In genomic region chr1:42750041-42750440, GRCh38 we compare ENCODE assay signal across 17 cellular contexts. TPM values are rescaled to one million over a fixed set of nuclear protein-coding genes. Genes with fewer than 3 reads are reported as not detected.
DNase-seq lines count a peak whose midpoint lies in the region; ATAC-seq and TF ChIP-seq lines count a peak whose summit lies in the region.
"Had no signal": no experiment of that assay in that cellular context is flagged by ENCODE, and none has a peak within 500 bp of the region (broad histone marks: within the 10 kb centered on the region; RNA-seq: fewer than 3 reads in every experiment).

No MANE protein-coding gene starts in this region.

- CTCF ChIA-PET in CD4-positive, alpha-beta T cell (lab: Charles Lee), result no interaction called here

- H3K27ac Mint-ChIP-seq in H9, result no peak overlapping the region
- H3K27ac Mint-ChIP-seq in CD4-positive, alpha-beta T cell, result no peak overlapping the region
- H3K27ac Mint-ChIP-seq: B cell, IgD-negative memory B cell had no signal

- peaks cover 54 to 80% (median 76%) of the 10 kb centered on the region in 3 experiments for H3K36me3 Mint-ChIP-seq in H9 (ENCODE audit: insufficient read depth in 1 of 3, low read depth in 3 of 3)
- H3K36me3 Mint-ChIP-seq in CD4-positive, alpha-beta T cell (ENCODE audit: low read depth), result peaks cover 87% of the 10 kb centered on the region

- no peak overlapping the region for H2BK20ac ChIP-seq in H9 (ENCODE audit: low read depth, low read length, poor library complexity, severe bottlenecking)

- H3K4ac ChIP-seq in H9 (ENCODE audit: low read depth, low read length) (no peak overlapping the region), neuronal stem cell (ENCODE audit: low read length) (no peak overlapping the region)

- H3K4me1 ChIP-seq in H9 (ENCODE audit: insufficient read depth, low read length), result no peaks in the 10 kb centered on the region
- H3K4me1 ChIP-seq in neuronal stem cell (ENCODE audit: control insufficient read depth in 2 of 2, insufficient read depth in 1 of 2, low read depth in 1 of 2, low read length in 2 of 2), result no peaks in the 10 kb centered on the region

- H2AFZ ChIP-seq in H9 (ENCODE audit: low read length), result no peak overlapping the region
- H2AFZ ChIP-seq in neuronal stem cell (ENCODE audit: low read length), result no peak overlapping the region

- H3K4me2 ChIP-seq in H9 (ENCODE audit: insufficient read depth, insufficient read length, low read length) (no peak overlapping the region), neuronal stem cell (ENCODE audit: insufficient read depth, low read length, poor library complexity, severe bottlenecking) (no peak overlapping the region)

- H3K9me3 ChIP-seq in H9 (ENCODE audit: control insufficient read depth, low read depth, low read length), result no peaks in the 10 kb centered on the region
- peaks cover 11 to 12% of the 10 kb centered on the region in 2 donors for H3K9me3 ChIP-seq in neuronal stem cell (replicated peaks in 1 of 2; ENCODE audit: control insufficient read depth in 2 of 2, insufficient read depth in 1 of 2, low read depth in 1 of 2, low read length in 2 of 2)
- H3K9me3 ChIP-seq in CD4-positive, alpha-beta T cell (ENCODE audit: control insufficient read depth, low read length), result no peaks in the 10 kb centered on the region

- no peak overlapping the region for H3K18ac ChIP-seq in H9 (ENCODE audit: insufficient read length, low read depth, low read length)
- H3K18ac ChIP-seq in neuronal stem cell (ENCODE audit: low read length), result no peak overlapping the region

- H3T11ph ChIP-seq in H9 (ENCODE audit: low read length), result no peak overlapping the region

- intact Hi-C loops in CD4-positive, alpha-beta T cell (cut with DNase I, micrococcal nuclease), result no loop called here

- no peak overlapping the region for H3K4me3 Mint-ChIP-seq in H9
- H3K4me3 Mint-ChIP-seq in CD4-positive, alpha-beta T cell, result no peak overlapping the region
- H3K4me3 Mint-ChIP-seq: B cell; CD8-positive, alpha-beta memory T cell; IgD-negative memory B cell had no signal

- H4K20me1 ChIP-seq in H9 (ENCODE audit: control insufficient read depth, insufficient read depth, insufficient read length), result no peaks in the 10 kb centered on the region

- no peaks in the 10 kb centered on the region for H3K79me2 ChIP-seq in H9 (ENCODE audit: insufficient read depth, low read length)

- no peak for ATAC-seq in left lobe of liver
- ATAC-seq in HG03432 (IDR thresholded peaks at IDR 0.05; ENCODE audit: unreplicated experiment), result no peak
- no peak for ATAC-seq in CD4-positive, alpha-beta T cell (ENCODE audit: poor library complexity)
- ATAC-seq: HepG2 had no signal

- H3K27ac ChIP-seq in H9 (ENCODE audit: insufficient read length, low read depth, low read length), result no peak overlapping the region
- no peak overlapping the region for H3K27ac ChIP-seq in neuronal stem cell (replicated peaks; ENCODE audit: low read length)
- no peak overlapping the region for H3K27ac ChIP-seq in CD4-positive, alpha-beta T cell (ENCODE audit: low read depth, low read length)

- peaks cover 0 to 3% of the 10 kb centered on the region in 2 experiments; a peak in 2 of 4 replicates for H3K4me1 Mint-ChIP-seq in H9
- no peaks in the 10 kb centered on the region for H3K4me1 Mint-ChIP-seq in CD4-positive, alpha-beta T cell (ENCODE audit: low read depth)
- H3K4me1 Mint-ChIP-seq: B cell; CD8-positive, alpha-beta memory T cell had no signal

- H4K91ac ChIP-seq in H9 (ENCODE audit: insufficient read length, low read depth, low read length), result no peak overlapping the region
- H4K91ac ChIP-seq in neuronal stem cell (ENCODE audit: low read depth, low read length, poor library complexity), result no peak overlapping the region

- H2BK120ac ChIP-seq in H9 (ENCODE audit: low read depth, low read length, poor library complexity, severe bottlenecking) (no peak overlapping the region), neuronal stem cell (ENCODE audit: low read depth, low read length) (no peak overlapping the region)

- H3K27me3 Mint-ChIP-seq in H9 (ENCODE audit: low read depth), result no peaks in the 10 kb centered on the region
- no peaks in the 10 kb centered on the region for H3K27me3 Mint-ChIP-seq in CD4-positive, alpha-beta T cell
- H3K27me3 Mint-ChIP-seq: B cell; CD8-positive, alpha-beta memory T cell; IgD-negative memory B cell had no signal

- H2BK15ac ChIP-seq in H9 (ENCODE audit: low read depth, low read length) (no peak overlapping the region), neuronal stem cell (ENCODE audit: low read length) (no peak overlapping the region)

- H2BK5ac ChIP-seq in H9 (ENCODE audit: insufficient read length, low read length) (no peak overlapping the region), neuronal stem cell (ENCODE audit: low read length) (no peak overlapping the region)

- no CpG with 5 or more reads among the region's 12 CpGs for WGBS in H9 (ENCODE audit: extremely low coverage, insufficient read length, low lambda C conversion rate)
- no CpG with 5 or more reads among the region's 12 CpGs for WGBS in neuronal stem cell (ENCODE audit: extremely low coverage in 2 of 2, insufficient read length in 2 of 2, insufficient replicate concordance in 1 of 2), 2 donors

- H3K4me3 ChIP-seq in neuronal stem cell (ENCODE audit: low read length in 2 of 2), result no peak overlapping the region
- H3K4me3 ChIP-seq: BLaER1 treated with 17β-estradiol and CSF1 and Interleukin-3, amounts not matched to agents 10 nM and 100 nM had no signal

- H3K23me2 ChIP-seq in H9 (ENCODE audit: insufficient read length, low read depth, low read length, poor library complexity, severe bottlenecking), result no peaks in the 10 kb centered on the region

- no peaks in the 10 kb centered on the region for H3K27me3 ChIP-seq in H9 (ENCODE audit: insufficient read depth, low read length)
- H3K27me3 ChIP-seq in neuronal stem cell (ENCODE audit: control insufficient read depth in 3 of 3, insufficient read depth in 3 of 3, low read depth in 1 of 3, low read length in 3 of 3), result no peaks in the 10 kb centered on the region
- no peaks in the 10 kb centered on the region for H3K27me3 ChIP-seq in CD4-positive, alpha-beta T cell (ENCODE audit: control insufficient read depth, insufficient read depth, low read length)
- H3K27me3 ChIP-seq: BLaER1 treated with 17β-estradiol and CSF1 and Interleukin-3, amounts not matched to agents 10 nM and 100 nM had no signal

- no peak overlapping the region for H3K56ac ChIP-seq in H9 (ENCODE audit: insufficient read length, low read depth, low read length)

- H2BK12ac ChIP-seq in H9 (ENCODE audit: insufficient read length, low read depth, low read length) (no peak overlapping the region), neuronal stem cell (ENCODE audit: low read length) (no peak overlapping the region)

- peaks cover 69 to 87% of the 10 kb centered on the region in 2 donors for H3K36me3 ChIP-seq in neuronal stem cell (replicated peaks in 1 of 2; ENCODE audit: control insufficient read depth in 2 of 2, insufficient read depth in 2 of 2, low read length in 2 of 2)

- H3K9me3 Mint-ChIP-seq in H9, result peaks cover 15 to 18% of the 10 kb centered on the region in 2 experiments
- H3K9me3 Mint-ChIP-seq in CD4-positive, alpha-beta T cell, result no peaks in the 10 kb centered on the region

- POLR2A ChIA-PET in CD4-positive, alpha-beta T cell (lab: Charles Lee), result interaction anchor here (0.6 kb wide), 1 partner anchor 17 kb away, joined by 3 read pairs; the partner anchor contains the start of genes C1orf50 and P3H1

- DNase-seq in GM20000 (ENCODE audit: low spot score), result peak; percentile 10
- peak; percentile 23 for DNase-seq in H9
- DNase-seq in left lobe of liver (ENCODE audit: low spot score), result peak; percentile 28
- DNase-seq in neuronal stem cell (ENCODE audit: low spot score), result no peak
- DNase-seq in NK-92 (lab: John Stamatoyannopoulos, UW; ENCODE audit: unreplicated experiment), result no peak
- no peak for DNase-seq in DMS 273 treated with DMSO at 0.1 percent for 48 hours (lab: John Stamatoyannopoulos, UW)
- DNase-seq in CD4-positive, alpha-beta T cell, result no peak
- DNase-seq: CD8-positive, alpha-beta memory T cell; COR-L47; HCEC 1CT; KBM-7 had no signal

- no peak for TF ChIP-seq CTCF in GM20000 (IDR thresholded peaks at IDR 0.05; ENCODE audit: extremely low read depth, missing control alignments)
- TF ChIP-seq CTCF in H9 (conservative IDR thresholded peaks at IDR 0.05), result no peak
- TF ChIP-seq CTCF in CD4-positive, alpha-beta T cell (IDR thresholded peaks at IDR 0.05), result no peak

- H4K5ac ChIP-seq in H9 (ENCODE audit: insufficient read length, low read depth, low read length), result no peak overlapping the region

- H3K79me1 ChIP-seq in H9 (ENCODE audit: insufficient read depth, low read depth, low read length, poor library complexity, severe bottlenecking) (no peaks in the 10 kb centered on the region), neuronal stem cell (ENCODE audit: low read depth, low read length) (no peaks in the 10 kb centered on the region)

- H3K23ac ChIP-seq in H9 (ENCODE audit: insufficient read length, low read depth, low read length) (no peak overlapping the region), neuronal stem cell (ENCODE audit: low read depth, low read length, poor library complexity) (no peak overlapping the region)

- H4K8ac ChIP-seq in H9 (replicated peaks; ENCODE audit: insufficient read length, low read depth, low read length) (no peak overlapping the region), neuronal stem cell (ENCODE audit: low read depth, low read length) (no peak overlapping the region)

- H3K9ac ChIP-seq in H9 (ENCODE audit: extremely low read depth, insufficient read length, low read length), result no peak overlapping the region
- H3K9ac ChIP-seq in neuronal stem cell (ENCODE audit: low read depth, low read length, poor library complexity), result peak overlapping the region; percentile 26

- H2AK5ac ChIP-seq in H9 (ENCODE audit: insufficient read length, low read length) (no peak overlapping the region), neuronal stem cell (ENCODE audit: low read depth, low read length) (no peak overlapping the region)

- no peak overlapping the region for H3K14ac ChIP-seq in H9 (ENCODE audit: insufficient read depth, low read length)
- no peak overlapping the region for H3K14ac ChIP-seq in neuronal stem cell (ENCODE audit: low read length)

RNA-seq across cellular contexts. Expression of gene CLDN19, which starts 10.0 kb away (rescaled TPM):
- total RNA-seq in H9 (2021), result 11.1 and 12.5 TPM in 2 replicates
- total RNA-seq in left lobe of liver, result not detected
- polyA plus RNA-seq in neuronal stem cell (2013, experiment 1 of 2), result 2.4 TPM
- 2.7 TPM for polyA plus RNA-seq in neuronal stem cell (2013, experiment 2 of 2)
- total RNA-seq in CD4-positive, alpha-beta T cell, result not detected
- total RNA-seq: A172; B cell; CD8-positive, alpha-beta memory T cell had no signal
- polyA plus RNA-seq: CD8-positive, alpha-beta memory T cell; IgD-negative memory B cell had no signal

RNA-seq across cellular contexts. Expression of gene P3H1, which starts 16.8 kb away (rescaled TPM):
- total RNA-seq in H9 (2021) (43.3 and 47.1 TPM in 2 replicates), left lobe of liver (26.5 TPM)
- 50.7 TPM for polyA plus RNA-seq in neuronal stem cell (2013, experiment 1 of 2)
- 49.2 TPM for polyA plus RNA-seq in neuronal stem cell (2013, experiment 2 of 2)
- 10 to 100 TPM; 17.6 to 20.9 TPM for total RNA-seq in CD4-positive, alpha-beta T cell

RNA-seq across cellular contexts. Expression of gene C1orf50, which starts 17.0 kb away (rescaled TPM):
- total RNA-seq in H9 (2021) (6.1 and 7.7 TPM in 2 replicates), left lobe of liver (4.0 TPM)
- polyA plus RNA-seq in neuronal stem cell (2013, experiment 1 of 2), result 3.3 TPM
- polyA plus RNA-seq in neuronal stem cell (2013, experiment 2 of 2), result 3.4 TPM
- total RNA-seq in CD4-positive, alpha-beta T cell, result 10 to 100 TPM; 23.1 to 23.9 TPM

RNA-seq across cellular contexts. Expression of gene TMEM269, which starts 34.8 kb away (rescaled TPM):
- 0.17 and 0.44 TPM in 2 replicates for total RNA-seq in H9 (2021)
- total RNA-seq in left lobe of liver, result 0.08 TPM
- polyA plus RNA-seq in neuronal stem cell (2013, experiment 1 of 2), result 1.2 TPM
- 1.2 TPM for polyA plus RNA-seq in neuronal stem cell (2013, experiment 2 of 2)
- total RNA-seq in CD4-positive, alpha-beta T cell, result 1 to 10 TPM in 1 of 2 experiments, under 1 TPM in 1; 0.60 to 1.1 TPM
- total RNA-seq: A172 had no signal
- polyA plus RNA-seq: CD8-positive, alpha-beta memory T cell; IgD-negative memory B cell had no signal

Comparison
In these comparisons a context has a peak if more than half of its experiments do, and no peak if none do; other contexts are left out.
1. DNase-seq: peak in GM20000 (single experiment), H9 (single experiment) and left lobe of liver (single experiment); none in neuronal stem cell (single experiment), NK-92 (single experiment), DMS 273 treated with DMSO at 0.1 percent for 48 hours (single experiment) and CD4-positive, alpha-beta T cell (0 of 10).
2. RNA of gene CLDN19, which starts 10.0 kb away (total RNA-seq): 11.1 to 12.5 TPM in H9; not detected in CD4-positive, alpha-beta T cell and not detected in left lobe of liver (single experiment); every median in the first group is over 10 times any median in the second.